15 cellular contexts compared by ENCODE assay signal in genomic region chr14:74825008-74825407, GRCh38. TPM values are rescaled to one million over a fixed set of nuclear protein-coding genes. Genes with fewer than 3 reads are reported as not detected.
A peak's percentile ranks its signal among the peaks of the same experiment; 100 is the strongest.
DNase-seq lines count a peak whose midpoint lies in the region; ATAC-seq, FAIRE-seq and TF ChIP-seq lines count a peak whose summit lies in the region.
"Had no signal": no experiment of that assay in that cellular context is flagged by ENCODE, and none has a peak within 500 bp of the region (broad histone marks: within the 10 kb centered on the region; RNA-seq: fewer than 3 reads in every experiment).

No MANE protein-coding gene starts in this region.

- H2BK15ac ChIP-seq in IMR-90 (ENCODE audit: low read depth, low read length), result no peak overlapping the region

- H3K18ac ChIP-seq in IMR-90 (ENCODE audit: low read depth, low read length), result no peak overlapping the region

- H2AK5ac ChIP-seq in IMR-90 (ENCODE audit: low read depth, low read length), result no peak overlapping the region

- H2AFZ ChIP-seq in IMR-90 (replicated peaks; ENCODE audit: low read length, poor library complexity), result no peak overlapping the region

- no peak overlapping the region for H2BK5ac ChIP-seq in IMR-90 (ENCODE audit: low read depth, low read length, poor library complexity, severe bottlenecking)

- BruUV-seq in IMR-90 (replicated peaks; lab: Mats Ljungman, UMichigan), result no TSS peak

- H3K4me3 ChIP-seq in IMR-90 (ENCODE audit: insufficient read depth, low read depth, low read length) (no peak overlapping the region), brain microvascular endothelial cell (ENCODE audit: low read depth, low read length) (no peak overlapping the region), BE2C (ENCODE audit: low read depth, low read length) (no peak overlapping the region)

- CTCF ChIA-PET in IMR-90 (lab: Yijun Ruan, JAX), result interaction anchor here (0.7 kb wide), 1 partner anchor 39 kb away, joined by 3 read pairs; no protein-coding TSS in a partner anchor

- H3K9me3 ChIP-seq in IMR-90 (ENCODE audit: control insufficient read depth, insufficient read depth, low read length) (no peaks in the 10 kb centered on the region), BE2C (no peaks in the 10 kb centered on the region)
- H3K9me3 ChIP-seq: Caco-2 had no signal

- H3K4me1 ChIP-seq in IMR-90 (ENCODE audit: control insufficient read depth, insufficient read depth, low read length), result peaks cover 2% of the 10 kb centered on the region
- peaks cover 3% of the 10 kb centered on the region for H3K4me1 ChIP-seq in BE2C
- H3K4me1 ChIP-seq: Caco-2 had no signal

- no peak overlapping the region for H2AK9ac ChIP-seq in IMR-90 (replicated peaks; ENCODE audit: low read depth, low read length, poor library complexity)

- no peak overlapping the region for H3K23ac ChIP-seq in IMR-90 (ENCODE audit: low read depth, low read length)

- H4K91ac ChIP-seq in IMR-90 (ENCODE audit: insufficient read depth, low read depth, low read length), result no peak overlapping the region

- WGBS in IMR-90 (ENCODE audit: extremely low coverage in 2 of 2, insufficient read length in 1 of 2), 2 experiments, result no CpG with 5 or more reads among the region's 1 CpG

- DNase-seq in CD1c-positive myeloid dendritic cell (ENCODE audit: extremely low spot score), result peak; percentile 11
- DNase-seq in IMR-90, result peak; percentile 79
- no peak for DNase-seq in brain microvascular endothelial cell
- no peak for DNase-seq in left cardiac atrium
- no peak for DNase-seq in stimulated activated naive CD4-positive, alpha-beta T cell (lab: John Stamatoyannopoulos, UW)
- no peak for DNase-seq in BE2C
- DNase-seq: activated CD4-positive, alpha-beta T cell treated with anti-CD3 and anti-CD28 coated beads for 4 hours; Caco-2; NCI-H2107; T-cell had no signal

- no peak overlapping the region for H3K4me2 ChIP-seq in IMR-90 (ENCODE audit: low read depth, low read length)

- POLR2A ChIA-PET in IMR-90 (lab: Charles Lee; ENCODE audit: unreplicated experiment), result no interaction called here

- H2BK120ac ChIP-seq in IMR-90 (ENCODE audit: low read depth, low read length), result no peak overlapping the region

- H3K9ac ChIP-seq in IMR-90 (ENCODE audit: low read depth, low read length), result no peak overlapping the region

- dilution Hi-C loops in IMR-90 (cut with HindIII; ENCODE audit: low sequenced_read_pairs, unreplicated experiment), result no loop called here

- no peak overlapping the region for H3K14ac ChIP-seq in IMR-90 (replicated peaks; ENCODE audit: low read depth, low read length)

- FAIRE-seq in islet of Langerhans (lab: Jason Lieb, UNC), result peak; percentile 77

- H3K27ac ChIP-seq in IMR-90 (ENCODE audit: insufficient read depth, low read length), result no peak overlapping the region
- peak overlapping the region; percentile 2 for H3K27ac ChIP-seq in brain microvascular endothelial cell

- H3K56ac ChIP-seq in IMR-90 (ENCODE audit: extremely low read depth, insufficient read depth, low read length), result no peak overlapping the region

- TF ChIP-seq POLR2A in IMR-90 (IDR thresholded peaks at IDR 0.05; ENCODE audit: low read depth, low read length), result no peak

- H3K4ac ChIP-seq in IMR-90 (ENCODE audit: low read depth, low read length), result no peak overlapping the region

- H3K27me3 ChIP-seq in IMR-90 (ENCODE audit: control insufficient read depth, insufficient read depth, low read length) (no peaks in the 10 kb centered on the region), brain microvascular endothelial cell (replicated peaks) (no peaks in the 10 kb centered on the region), BE2C (no peaks in the 10 kb centered on the region)

- no peak overlapping the region for H2BK20ac ChIP-seq in IMR-90 (ENCODE audit: low read depth, low read length)

- intact Hi-C loops in IMR-90 (cut with micrococcal nuclease), result no loop called here
- intact Hi-C loops in left cardiac atrium (cut with DNase I), result no loop called here

- TF ChIP-seq CTCF in IMR-90 (conservative IDR thresholded peaks at IDR 0.05; ENCODE audit: low read depth, low read length) (no peak), brain microvascular endothelial cell (IDR thresholded peaks at IDR 0.05; ENCODE audit: low read depth, low read length, missing control alignments) (no peak), BE2C (IDR thresholded peaks at IDR 0.05; ENCODE audit: low read depth, low read length) (no peak)

- H3K36me3 ChIP-seq in IMR-90 (ENCODE audit: control insufficient read depth, insufficient read depth, low read length) (peaks cover 20% of the 10 kb centered on the region), brain microvascular endothelial cell (replicated peaks) (peaks cover 22% of the 10 kb centered on the region), BE2C (peaks cover 32% of the 10 kb centered on the region)

- H3K9me1 ChIP-seq in IMR-90 (ENCODE audit: insufficient read depth, low read length), result peaks cover 10% of the 10 kb centered on the region

- no peak for TF ChIP-seq RAD21 in IMR-90 (IDR thresholded peaks at IDR 0.05; ENCODE audit: low read length)

- no peaks in the 10 kb centered on the region for H4K20me1 ChIP-seq in IMR-90 (ENCODE audit: insufficient read depth, low read length)

- in situ Hi-C loops in IMR-90 (cut with MboI; ENCODE audit: low sequenced_read_pairs) (no loop called here), brain microvascular endothelial cell (cut with HindIII; ENCODE audit: low pct_ligation_motif_present, low sequenced_read_pairs) (no loop called here)

- peaks cover 7 to 23% of the 10 kb centered on the region in 2 experiments for H3K79me1 ChIP-seq in IMR-90 (ENCODE audit: low read depth in 1 of 2, low read length in 2 of 2)

- no peak overlapping the region for H4K8ac ChIP-seq in IMR-90 (ENCODE audit: low read depth in 2 of 2, low read length in 2 of 2)

- ATAC-seq in IMR-90 (ENCODE audit: low read depth) (peak; percentile 63), left cardiac atrium (no peak), GM21423 (IDR thresholded peaks at IDR 0.05; ENCODE audit: unreplicated experiment) (no peak)
- ATAC-seq: activated T-helper 17 cell treated with anti-CD3 and anti-CD28 coated beads, Interleukin-2, amount 50 U/mL, for 72 hours; T-cell had no signal

- no peak overlapping the region for H4K5ac ChIP-seq in IMR-90 (ENCODE audit: low read depth, low read length)

TF ChIP-seq in IMR-90, 13 proteins besides CTCF, POLR2A, EP300 and RAD21:
- TF ChIP-seq NFE2L2 (IDR thresholded peaks at IDR 0.05; ENCODE audit: low read depth, low read length) (no peak), RFX5 (IDR thresholded peaks at IDR 0.05; ENCODE audit: low read depth, low read length) (no peak)
TF ChIP-seq in IMR-90: peak in this region for 0.

RNA-seq across cellular contexts. Expression of gene PROX2, which starts 50.9 kb away (rescaled TPM):
- total RNA-seq in IMR-90 (2012; rRNA removed) (not detected in 2 replicates), left cardiac atrium (not detected)
- polyA plus RNA-seq in IMR-90 (2012; rRNA removed), result not detected in 2 replicates
- not detected in 2 replicates for polyA plus RNA-seq in IMR-90 (2012; cell fraction: cytosol; rRNA removed)
- polyA plus RNA-seq in IMR-90 (2012; cell fraction: nucleus; rRNA removed; ENCODE audit: low replicate concordance), result not detected in 2 replicates
- 0.76 TPM for polyA plus RNA-seq in BE2C (2012; ENCODE audit: insufficient read depth, insufficient read length, low read depth)
- total RNA-seq: Caco-2, subcutaneous adipose tissue had no signal
- polyA plus RNA-seq: esophagus had no signal

RNA-seq across cellular contexts. Expression of gene DLST, which starts 56.7 kb away (rescaled TPM):
- total RNA-seq in IMR-90 (2012; rRNA removed) (58.6 and 63.0 TPM in 2 replicates), left cardiac atrium (100 to 1,000 TPM; 133 to 137 TPM)
- 119 and 132 TPM in 2 replicates for polyA plus RNA-seq in IMR-90 (2012; rRNA removed)
- 71.7 and 111 TPM in 2 replicates for polyA plus RNA-seq in IMR-90 (2012; cell fraction: cytosol; rRNA removed)
- polyA plus RNA-seq in IMR-90 (2012; cell fraction: nucleus; rRNA removed; ENCODE audit: low replicate concordance), result 85.7 and 132 TPM in 2 replicates
- polyA plus RNA-seq in BE2C (2012; ENCODE audit: insufficient read depth, insufficient read length, low read depth), result 85.4 TPM

Comparison
In these comparisons a context has a peak if more than half of its experiments do, and no peak if none do; other contexts are left out.
1. DNase-seq: peak in CD1c-positive myeloid dendritic cell (single experiment) and IMR-90 (single experiment); none in brain microvascular endothelial cell (single experiment), left cardiac atrium (single experiment), stimulated activated naive CD4-positive, alpha-beta T cell (0 of 6) and BE2C (single experiment).